ENCODE assay signal across 1 cellular context in the genomic region with DNA sequence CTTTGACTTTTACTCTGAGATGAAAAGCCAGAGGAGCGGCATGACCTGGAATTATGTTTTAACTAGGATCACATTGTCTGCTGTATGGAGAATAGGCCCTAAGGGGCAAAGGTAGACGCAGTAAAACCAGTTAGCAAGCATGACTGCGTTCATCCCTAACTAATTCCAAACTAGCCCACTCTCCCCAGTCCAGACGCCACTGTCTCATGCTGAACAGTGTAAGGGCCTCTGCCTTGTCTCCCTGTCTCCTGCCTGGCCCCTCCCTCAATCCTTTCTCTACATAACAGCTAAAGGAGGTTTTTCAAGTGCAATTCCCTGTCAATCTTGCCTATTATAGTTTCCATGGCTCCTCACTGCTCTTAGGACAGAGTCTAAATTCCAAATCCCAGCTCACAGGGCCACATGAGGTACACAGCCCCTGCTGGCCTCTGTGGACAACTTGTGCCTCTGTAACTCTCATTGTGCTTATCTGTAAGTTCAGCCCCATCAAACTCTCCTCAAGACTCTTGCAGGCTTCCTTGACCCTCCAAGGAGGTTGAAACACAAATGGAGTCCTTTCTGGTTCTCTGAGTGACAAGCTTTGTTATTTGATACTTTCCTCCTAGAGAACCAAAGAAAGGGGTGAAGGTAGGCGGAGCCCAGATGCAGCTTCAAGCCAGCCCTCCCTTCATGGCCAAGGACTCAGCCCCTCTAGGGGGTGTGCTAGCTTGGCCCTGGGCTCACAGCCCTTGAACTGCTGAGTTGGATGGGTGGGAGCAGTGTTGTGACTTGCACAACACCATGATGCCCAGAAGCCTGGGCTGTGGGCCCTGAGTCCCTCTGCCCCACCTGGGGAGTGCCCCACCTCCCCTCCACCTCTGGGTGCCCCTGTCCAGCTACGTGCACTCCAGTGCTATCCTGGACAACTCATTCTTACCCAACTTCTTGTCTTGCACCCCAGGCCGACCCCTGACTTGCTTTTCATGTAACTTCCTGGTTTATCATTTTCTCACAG.
TF ChIP-seq lines count a peak whose summit lies in the region.

No MANE protein-coding gene starts in this region.

TF ChIP-seq in H1, 55 proteins besides CTCF, POLR2A, EP300 and RAD21:
- no peak for TF ChIP-seq CREB1 (IDR thresholded peaks at IDR 0.05)
- no peak; the same call in 1 of the 2 replicates for TF ChIP-seq TAF1 (IDR thresholded peaks at IDR 0.05; ENCODE audit: low read depth, low read length)
- TF ChIP-seq RBBP5 (IDR thresholded peaks at IDR 0.05; ENCODE audit: borderline replicate concordance, low read depth, low read length), result no peak
- no peak for TF ChIP-seq RNF2 (IDR thresholded peaks at IDR 0.05; ENCODE audit: borderline replicate concordance, low read depth, low read length, missing control alignments, poor library complexity, severe bottlenecking)
- TF ChIP-seq, protein P1, sequence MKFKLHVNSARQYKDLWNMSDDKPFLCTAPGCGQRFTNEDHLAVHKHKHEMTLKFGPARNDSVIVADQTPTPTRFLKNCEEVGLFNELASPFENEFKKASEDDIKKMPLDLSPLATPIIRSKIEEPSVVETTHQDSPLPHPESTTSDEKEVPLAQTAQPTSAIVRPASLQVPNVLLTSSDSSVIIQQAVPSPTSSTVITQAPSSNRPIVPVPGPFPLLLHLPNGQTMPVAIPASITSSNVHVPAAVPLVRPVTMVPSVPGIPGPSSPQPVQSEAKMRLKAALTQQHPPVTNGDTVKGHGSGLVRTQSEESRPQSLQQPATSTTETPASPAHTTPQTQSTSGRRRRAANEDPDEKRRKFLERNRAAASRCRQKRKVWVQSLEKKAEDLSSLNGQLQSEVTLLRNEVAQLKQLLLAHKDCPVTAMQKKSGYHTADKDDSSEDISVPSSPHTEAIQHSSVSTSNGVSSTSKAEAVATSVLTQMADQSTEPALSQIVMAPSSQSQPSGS (IDR thresholded peaks at IDR 0.05; ENCODE audit: low read length), result no peak
- no peak for TF ChIP-seq MAFK (IDR thresholded peaks at IDR 0.05; ENCODE audit: low read depth, low read length)
- TF ChIP-seq TBP (IDR thresholded peaks at IDR 0.05; ENCODE audit: low read depth, low read length), result no peak
- no peak for TF ChIP-seq SIX5 (IDR thresholded peaks at IDR 0.05; ENCODE audit: low read depth, low read length)
- no peak for TF ChIP-seq SIN3A (conservative IDR thresholded peaks at IDR 0.05 in 1 of 2, IDR thresholded peaks at IDR 0.05 in 1 of 2; ENCODE audit: low read depth in 1 of 2, low read length in 2 of 2)
- TF ChIP-seq, protein P2, sequence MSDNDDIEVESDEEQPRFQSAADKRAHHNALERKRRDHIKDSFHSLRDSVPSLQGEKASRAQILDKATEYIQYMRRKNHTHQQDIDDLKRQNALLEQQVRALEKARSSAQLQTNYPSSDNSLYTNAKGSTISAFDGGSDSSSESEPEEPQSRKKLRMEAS (IDR thresholded peaks at IDR 0.05), result no peak
- TF ChIP-seq ZNF274 (IDR thresholded peaks at IDR 0.05; ENCODE audit: borderline replicate concordance, extremely low read depth, low read length), result no peak
- TF ChIP-seq, protein P3, sequence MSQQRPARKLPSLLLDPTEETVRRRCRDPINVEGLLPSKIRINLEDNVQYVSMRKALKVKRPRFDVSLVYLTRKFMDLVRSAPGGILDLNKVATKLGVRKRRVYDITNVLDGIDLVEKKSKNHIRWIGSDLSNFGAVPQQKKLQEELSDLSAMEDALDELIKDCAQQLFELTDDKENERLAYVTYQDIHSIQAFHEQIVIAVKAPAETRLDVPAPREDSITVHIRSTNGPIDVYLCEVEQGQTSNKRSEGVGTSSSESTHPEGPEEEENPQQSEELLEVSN (IDR thresholded peaks at IDR 0.05), result no peak
- TF ChIP-seq FOSL1 (IDR thresholded peaks at IDR 0.05; ENCODE audit: insufficient read depth, low read depth, low read length), result no peak
- TF ChIP-seq, protein P4, sequence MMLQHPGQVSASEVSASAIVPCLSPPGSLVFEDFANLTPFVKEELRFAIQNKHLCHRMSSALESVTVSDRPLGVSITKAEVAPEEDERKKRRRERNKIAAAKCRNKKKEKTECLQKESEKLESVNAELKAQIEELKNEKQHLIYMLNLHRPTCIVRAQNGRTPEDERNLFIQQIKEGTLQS (IDR thresholded peaks at IDR 0.05; ENCODE audit: insufficient read depth, low read depth, low read length), result no peak
- TF ChIP-seq BACH1 (IDR thresholded peaks at IDR 0.05; ENCODE audit: low read length), result no peak
- no peak for TF ChIP-seq SP1 (IDR thresholded peaks at IDR 0.05; ENCODE audit: low read depth, low read length)
